Comparison of ENCODE assay signal across 8 cellular contexts in the genomic region with DNA sequence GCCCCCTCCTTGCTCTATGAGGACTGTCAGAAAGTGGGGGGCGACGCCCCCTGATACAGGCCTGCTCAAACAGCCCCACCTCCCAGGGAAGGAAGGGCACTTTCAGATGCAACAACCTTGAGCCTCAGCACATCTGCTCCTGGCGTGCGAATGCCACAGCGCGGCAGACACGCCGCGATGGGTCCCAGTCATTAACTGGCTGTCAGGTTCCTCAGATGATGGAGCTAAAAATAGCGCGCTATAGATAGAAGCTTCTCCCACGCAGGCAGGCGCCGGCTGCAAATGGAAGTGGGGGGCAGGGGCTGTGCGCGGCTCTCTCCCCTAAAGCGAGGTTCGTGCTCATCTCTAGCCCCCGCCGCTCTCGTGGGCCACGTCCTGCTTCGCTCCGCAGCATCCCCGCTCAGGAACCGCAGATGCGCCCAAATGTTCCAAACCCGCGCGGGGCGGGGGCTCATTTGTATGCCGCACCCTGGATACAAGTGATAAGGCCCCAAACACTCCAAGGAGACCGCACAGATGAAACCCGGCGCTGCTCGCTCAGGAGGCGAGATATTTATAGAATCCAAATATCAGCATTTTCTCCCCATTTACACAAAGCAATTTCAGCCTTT. TPM values are rescaled to one million over a fixed set of nuclear protein-coding genes. Genes with fewer than 3 reads are reported as not detected.
A peak's percentile ranks its signal among the peaks of the same experiment; 100 is the strongest.
DNase-seq lines count a peak whose midpoint lies in the region; ATAC-seq and TF ChIP-seq lines count a peak whose summit lies in the region.

No MANE protein-coding gene starts in this region.

- H3K9me3 ChIP-seq in SK-N-SH = no peaks in the 10 kb centered on the region

- no peaks in the 10 kb centered on the region for H3K79me2 ChIP-seq in SK-N-SH (ENCODE audit: insufficient read depth)

- TF ChIP-seq RAD21 in SK-N-SH (IDR thresholded peaks at IDR 0.05; ENCODE audit: low read length) = no peak

- no peaks in the 10 kb centered on the region for H3K36me3 Mint-ChIP-seq in activated CD8-positive, alpha-beta memory T cell treated with anti-CD3 and anti-CD28 coated beads, Interleukin-2, amount 10 ng/mL, durations not matched to agents 7 days and 5 days

- H3K4me2 ChIP-seq in SK-N-SH = peak overlapping the region; percentile 90

- H3K4me3 Mint-ChIP-seq in activated CD8-positive, alpha-beta memory T cell treated with anti-CD3 and anti-CD28 coated beads, Interleukin-2, amount 10 ng/mL, durations not matched to agents 7 days and 5 days = no peak overlapping the region

- intact Hi-C loops in left cardiac atrium (cut with DNase I) = no loop called here

- POLR2A ChIA-PET in AG04449 (lab: Yijun Ruan, JAX) (no interaction called here), SK-N-SH (lab: Yijun Ruan, JAX) (no interaction called here)

- WGBS in SK-N-SH (ENCODE audit: low lambda C conversion rate) = 15% methylated on average over 14 of the region's 37 CpGs

- H3K27me3 ChIP-seq in SK-N-SH (ENCODE audit: insufficient read depth) = peaks cover 53% of the 10 kb centered on the region

- H3K4me1 Mint-ChIP-seq in activated CD8-positive, alpha-beta memory T cell treated with anti-CD3 and anti-CD28 coated beads, Interleukin-2, amount 10 ng/mL, durations not matched to agents 7 days and 5 days = no peaks in the 10 kb centered on the region

- H3K36me3 ChIP-seq in SK-N-SH (replicated peaks in 1 of 2; ENCODE audit: control insufficient read depth in 1 of 2, insufficient read depth in 2 of 2, low read length in 1 of 2) = no peaks in the 10 kb centered on the region

- H3K27ac ChIP-seq in SK-N-SH (ENCODE audit: low read depth in 2 of 2, low read length in 1 of 2) = no peak overlapping the region

- H3K27me3 Mint-ChIP-seq in activated CD8-positive, alpha-beta memory T cell treated with anti-CD3 and anti-CD28 coated beads, Interleukin-2, amount 10 ng/mL, durations not matched to agents 7 days and 5 days = peaks cover 60% of the 10 kb centered on the region

- TF ChIP-seq EP300 in SK-N-SH (IDR thresholded peaks at IDR 0.05; ENCODE audit: borderline replicate concordance in 1 of 2, low read depth in 1 of 2, low read length in 1 of 2) = no peak

- H3K4me3 ChIP-seq in AG04449 (ENCODE audit: low read depth, low read length) (peak overlapping the region; percentile 39), SK-N-SH (ENCODE audit: low read depth in 2 of 2, low read length in 1 of 2) (peak overlapping the region; percentile 22 to 60)

- no peaks in the 10 kb centered on the region for H4K20me1 ChIP-seq in SK-N-SH (ENCODE audit: insufficient read depth)

- CTCF ChIA-PET in AG04449 (lab: Yijun Ruan, JAX) (interaction anchor here (0.9 to 2.0 kb wide), 2 partner anchors 12 to 56 kb away, joined by 3 to 6 read pairs; no protein-coding TSS in a partner anchor), SK-N-SH (lab: Yijun Ruan, JAX) (interaction anchor here (1.2 kb wide), 2 partner anchors 9 to 17 kb away, joined by 3 to 4 read pairs; no protein-coding TSS in a partner anchor)
- CTCF ChIA-PET in activated CD8-positive, alpha-beta memory T cell treated with anti-CD3 and anti-CD28 coated beads, Interleukin-2, amount 10 ng/mL, durations not matched to agents 7 days and 5 days (lab: Charles Lee) = no interaction called here

- no peak overlapping the region for H3K9ac ChIP-seq in SK-N-SH

- no peaks in the 10 kb centered on the region for H3K9me2 ChIP-seq in SK-N-SH

- TF ChIP-seq CTCF in AG04449 (IDR thresholded peaks at IDR 0.05; ENCODE audit: insufficient read depth, low read length, missing control alignments) (no peak), SK-N-SH (IDR thresholded peaks at IDR 0.05) (no peak)

- H3K27ac Mint-ChIP-seq in activated CD8-positive, alpha-beta memory T cell treated with anti-CD3 and anti-CD28 coated beads, Interleukin-2, amount 10 ng/mL, durations not matched to agents 7 days and 5 days = no peak overlapping the region

- peaks cover 6 to 7% of the 10 kb centered on the region in 2 experiments; a peak in 2 of 4 replicates for H3K4me1 ChIP-seq in SK-N-SH (ENCODE audit: control insufficient read depth in 1 of 2, insufficient read depth in 2 of 2, low read depth in 1 of 2, low read length in 1 of 2)

- peaks cover 3% of the 10 kb centered on the region for H3K9me3 Mint-ChIP-seq in activated CD8-positive, alpha-beta memory T cell treated with anti-CD3 and anti-CD28 coated beads, Interleukin-2, amount 10 ng/mL, durations not matched to agents 7 days and 5 days (ENCODE audit: low read depth)

- DNase-seq in AG04449 (ENCODE audit: low read depth, low spot score) (no peak), SK-N-SH (peak; percentile 47), left cardiac atrium (peak; percentile 51), cerebellar nuclear complex (lab: John Stamatoyannopoulos, UW) (no peak)
- no peak for DNase-seq in activated CD8-positive, alpha-beta memory T cell treated with anti-CD3 and anti-CD28 coated beads, Interleukin-2, amount 10 ng/mL, durations not matched to agents 7 days and 5 days

- H3F3A ChIP-seq in SK-N-SH (replicated peaks; ENCODE audit: insufficient read depth) = no peaks in the 10 kb centered on the region

- peak; percentile 74 for ATAC-seq in GM21529 (IDR thresholded peaks at IDR 0.05; ENCODE audit: unreplicated experiment)
- ATAC-seq in left cardiac atrium = peak; percentile 83 to 84
- no peak for ATAC-seq in GM19395 (IDR thresholded peaks at IDR 0.05; ENCODE audit: unreplicated experiment)
- no peak for ATAC-seq in GM21360 (IDR thresholded peaks at IDR 0.05; ENCODE audit: unreplicated experiment)
- no peak for ATAC-seq in activated CD8-positive, alpha-beta memory T cell treated with anti-CD3 and anti-CD28 coated beads, Interleukin-2, amount 10 ng/mL, durations not matched to agents 7 days and 5 days

- H2AFZ ChIP-seq in SK-N-SH (ENCODE audit: low read depth) = peak overlapping the region; percentile 62

TF ChIP-seq in SK-N-SH, 30 proteins besides CTCF, POLR2A, EP300 and RAD21:
- TF ChIP-seq MXI1 (IDR thresholded peaks at IDR 0.05; ENCODE audit: low read depth, low read length) (peak; percentile 36; the same call in 1 of the 2 replicates), RCOR1 (IDR thresholded peaks at IDR 0.05; ENCODE audit: low read length) (no peak), MEF2A (IDR thresholded peaks at IDR 0.05; ENCODE audit: borderline replicate concordance, low read depth) (peak; percentile 25; the same call in 1 of the 2 replicates)

RNA-seq across cellular contexts. Expression of a gene that starts 57.7 kb away (rescaled TPM):
- not detected in 2 replicates for polyA plus RNA-seq in SK-N-SH (2012; rRNA removed)
- polyA plus RNA-seq in SK-N-SH (2012; cell fraction: cytosol; rRNA removed) = 0.04 TPM in 1 of 2 replicates, not detected in the other
- 0.02 TPM in 1 of 2 replicates, not detected in the other for polyA plus RNA-seq in SK-N-SH (2012; cell fraction: nucleus; rRNA removed)
- total RNA-seq in left cardiac atrium = 1 to 10 TPM; 5.3 to 7.4 TPM
- total RNA-seq in activated CD8-positive, alpha-beta memory T cell treated with anti-CD3 and anti-CD28 coated beads, Interleukin-2, amount 10 ng/mL, durations not matched to agents 7 days and 5 days = not detected

Comparison
In these comparisons a context has a peak if more than half of its experiments do, and no peak if none do; other contexts are left out.
1. DNase-seq: peak in SK-N-SH (single experiment) and left cardiac atrium (single experiment); none in AG04449 (single experiment), cerebellar nuclear complex (0 of 2) and activated CD8-positive, alpha-beta memory T cell treated with anti-CD3 and anti-CD28 coated beads, Interleukin-2, amount 10 ng/mL, durations not matched to agents 7 days and 5 days (single experiment).
2. ATAC-seq: peak in GM21529 (single experiment) and left cardiac atrium (2 of 2); none in GM19395 (single experiment), GM21360 (single experiment) and activated CD8-positive, alpha-beta memory T cell treated with anti-CD3 and anti-CD28 coated beads, Interleukin-2, amount 10 ng/mL, durations not matched to agents 7 days and 5 days (single experiment).
3. RNA of a gene that starts 57.7 kb away (total RNA-seq): 5.3 to 7.4 TPM in left cardiac atrium; not detected in activated CD8-positive, alpha-beta memory T cell treated with anti-CD3 and anti-CD28 coated beads, Interleukin-2, amount 10 ng/mL, durations not matched to agents 7 days and 5 days; every median in the first group is over 4 times any median in the second.